ENCODE assay signal across 8 cellular contexts in genomic region chr5:43483210-43484048, GRCh38. TPM values are rescaled to one million over a fixed set of nuclear protein-coding genes. Genes with fewer than 3 reads are reported as not detected.
DNase-seq lines count a peak whose midpoint lies in the region; ATAC-seq and TF ChIP-seq lines count a peak whose summit lies in the region.

A gene with protein sequence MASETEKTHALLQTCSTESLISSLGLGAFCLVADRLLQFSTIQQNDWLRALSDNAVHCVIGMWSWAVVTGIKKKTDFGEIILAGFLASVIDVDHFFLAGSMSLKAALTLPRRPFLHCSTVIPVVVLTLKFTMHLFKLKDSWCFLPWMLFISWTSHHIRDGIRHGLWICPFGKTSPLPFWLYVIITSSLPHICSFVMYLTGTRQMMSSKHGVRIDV (minus strand): TSS chr5:43483865. CDS start chr5:43453969, 29,896 bp downstream.

- H3K27me3 ChIP-seq in Peyer's patch = no peaks in the 10 kb centered on the region

- in situ Hi-C loops in KBM-7 (cut with MboI; ENCODE audit: low pct_unique_long_range_greater_than_20kb, low sequenced_read_pairs) = no loop called here

- ATAC-seq in GM21717 (IDR thresholded peaks at IDR 0.05; ENCODE audit: unreplicated experiment) (peak; percentile 87), esophagus mucosa (peak; percentile 95)

- H3K9me3 ChIP-seq in Peyer's patch = no peaks in the 10 kb centered on the region

- H3K36me3 ChIP-seq in Peyer's patch = no peaks in the 10 kb centered on the region

- TF ChIP-seq CTCF in Peyer's patch (IDR thresholded peaks at IDR 0.05) = no peak

- peaks cover 0 to 19% (median 0%) of the 10 kb centered on the region in 4 donors for H3K4me1 ChIP-seq in Peyer's patch

- TF ChIP-seq POLR2A in Peyer's patch (IDR thresholded peaks at IDR 0.05) = peak; percentile 73 to 85

- peak within 1 kb of the TSS; percentile 95 to 99 (median 98) for H3K27ac ChIP-seq in Peyer's patch

- H3K4me3 ChIP-seq in Peyer's patch = peak within 1 kb of the TSS; percentile 79 to 94 (median 86)

- DNase-seq in DMS53 (lab: John Stamatoyannopoulos, UW) (peak; percentile 94), KBM-7 (peak; percentile 94), Peyer's patch (peak; percentile 87 to 96 (median 93)), myocyte (ENCODE audit: low read depth) (peak; percentile 96)
- DNase-seq in activated T-cell treated with anti-CD3 and anti-CD28 coated beads, Interleukin-2, amount 50 U/mL, for 48 hours = peak; percentile 89 to 91
- DNase-seq in stimulated activated CD8-positive, alpha-beta memory T cell treated with anti-CD3 and anti-CD28 coated beads, Interleukin-7, amount 100 ng/mL, for 48 hours (ENCODE audit: extremely low read depth in 1 of 2, low read depth in 1 of 2) = peak; percentile 75 to 87

RNA-seq across cellular contexts. Expression of the gene that starts here (rescaled TPM):
- total RNA-seq in Peyer's patch = 1 to 10 TPM; 3.3 to 5.8 (median 4.7) TPM
- 8.8 TPM for total RNA-seq in esophagus mucosa
- total RNA-seq in myocyte = 23.8 and 35.8 TPM in 2 replicates
- 24.9 TPM for polyA plus RNA-seq in myocyte (2012)

Comparison
In these comparisons a context has a peak if more than half of its experiments do, and no peak if none do; other contexts are left out.
1. Peak in every context shown above with its lines: DNase-seq, ATAC-seq, H3K4me3 ChIP-seq and H3K27ac ChIP-seq.